Comparison of ENCODE assay signal across 9 cellular contexts in the genomic region with DNA sequence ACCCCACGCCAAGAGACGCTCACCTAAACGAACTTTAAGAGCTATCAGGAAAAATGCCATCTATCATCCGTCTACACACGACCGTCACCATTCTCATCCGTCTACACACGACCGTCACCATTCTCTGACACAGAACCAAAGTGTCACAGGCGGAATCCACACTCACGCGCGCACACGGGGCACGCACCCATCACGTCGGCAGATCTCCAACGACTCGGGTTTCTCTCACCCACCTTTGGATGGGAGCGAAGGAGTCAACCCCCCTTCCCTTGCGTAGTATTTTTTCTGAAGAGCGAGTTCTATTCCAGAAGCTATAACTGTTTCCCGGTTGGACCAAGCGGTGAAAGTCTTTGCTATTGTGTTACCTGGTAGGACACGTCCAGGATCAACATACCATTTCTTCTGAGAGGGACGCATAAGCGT. TPM values are rescaled to one million over a fixed set of nuclear protein-coding genes. Genes with fewer than 3 reads are reported as not detected.
A peak's percentile ranks its signal among the peaks of the same experiment; 100 is the strongest.
DNase-seq lines count a peak whose midpoint lies in the region; ATAC-seq and TF ChIP-seq lines count a peak whose summit lies in the region.
"Had no signal": no experiment of that assay in that cellular context is flagged by ENCODE, and none has a peak within 500 bp of the region (broad histone marks: within the 10 kb centered on the region; RNA-seq: fewer than 3 reads in every experiment).

No MANE protein-coding gene starts in this region.

- H3K4me1 ChIP-seq in BLaER1 (peaks cover 34% of the 10 kb centered on the region), Loucy (ENCODE audit: insufficient read depth, low read length, poor library complexity, severe bottlenecking) (peaks cover 56% of the 10 kb centered on the region), right lobe of liver (peaks cover 0 to 36% (median 17%) of the 10 kb centered on the region in 4 donors), urinary bladder (ENCODE audit: insufficient read depth) (no peaks in the 10 kb centered on the region)

- H3K27me3 Mint-ChIP-seq in glutamatergic neuron (ENCODE audit: unreplicated experiment) = peaks cover 8% of the 10 kb centered on the region
- H3K27me3 Mint-ChIP-seq: memory B cell had no signal

- H3K9me2 ChIP-seq in Loucy (replicated peaks; ENCODE audit: low read depth, low read length) = no peaks in the 10 kb centered on the region

- peaks cover 14% of the 10 kb centered on the region for H3K36me3 Mint-ChIP-seq in glutamatergic neuron (ENCODE audit: unreplicated experiment)

- H3K4me2 ChIP-seq in BLaER1 (peak overlapping the region; percentile 96), Loucy (ENCODE audit: low read depth, low read length, poor library complexity, severe bottlenecking) (peak overlapping the region; percentile 88)

- no peak overlapping the region for H3K27ac Mint-ChIP-seq in glutamatergic neuron (ENCODE audit: unreplicated experiment)
- H3K27ac Mint-ChIP-seq: memory B cell had no signal

- DNase-seq in right lobe of liver (peak in 1 of 3 donors; percentile 52), H4 (ENCODE audit: low spot score) (no peak), glutamatergic neuron (no peak)

- H3K27me3 ChIP-seq in BLaER1 = no peaks in the 10 kb centered on the region
- H3K27me3 ChIP-seq in Loucy (ENCODE audit: insufficient read depth, low read length, poor library complexity, severe bottlenecking) = no peaks in the 10 kb centered on the region
- no peaks in the 10 kb centered on the region for H3K27me3 ChIP-seq in right lobe of liver

- H3K9me3 ChIP-seq in BLaER1 (peaks cover 4% of the 10 kb centered on the region; the same call in 1 of the 2 replicates), Loucy (ENCODE audit: insufficient read depth, low read depth, low read length) (no peaks in the 10 kb centered on the region), right lobe of liver (no peaks in the 10 kb centered on the region)

- peak overlapping the region; percentile 82 for H3K9ac ChIP-seq in BLaER1
- peak overlapping the region; percentile 89 for H3K9ac ChIP-seq in Loucy (ENCODE audit: low read depth, low read length, poor library complexity, severe bottlenecking)

- H3K27ac ChIP-seq in BLaER1 = peak overlapping the region; percentile 68; the same call in 1 of the 2 replicates
- H3K27ac ChIP-seq in angular gyrus (ENCODE audit: low read depth, low read length) = peak overlapping the region; percentile 58
- H3K27ac ChIP-seq in right lobe of liver = peak overlapping the region; percentile 80 to 95 (median 84)
- H3K27ac ChIP-seq in urinary bladder (ENCODE audit: low read depth) = no peak overlapping the region

- no peak overlapping the region for H3K4me3 Mint-ChIP-seq in glutamatergic neuron (ENCODE audit: unreplicated experiment)
- H3K4me3 Mint-ChIP-seq: memory B cell had no signal

- no peak for TF ChIP-seq CTCF in Loucy (conservative IDR thresholded peaks at IDR 0.05; ENCODE audit: low read length)
- no peak for TF ChIP-seq CTCF in right lobe of liver (IDR thresholded peaks at IDR 0.05)
- no peak for TF ChIP-seq CTCF in glutamatergic neuron (IDR thresholded peaks at IDR 0.05; ENCODE audit: partially characterized antibody, unreplicated experiment)

- peak overlapping the region; percentile 78 for H3K4me3 ChIP-seq in BLaER1
- H3K4me3 ChIP-seq in Loucy (ENCODE audit: low read length, poor library complexity, severe bottlenecking) = peak overlapping the region; percentile 94
- peak overlapping the region; percentile 50 to 70 (median 52) for H3K4me3 ChIP-seq in right lobe of liver
- H3K4me3 ChIP-seq in urinary bladder (ENCODE audit: low read depth, low read length) = peak overlapping the region; percentile 46

- peaks cover 59% of the 10 kb centered on the region for H3K79me2 ChIP-seq in Loucy (ENCODE audit: insufficient read depth, low read length)

- intact Hi-C loops in right lobe of liver (cut with DNase I) = no loop called here

- H3K36me3 ChIP-seq in BLaER1 (peaks cover 33% of the 10 kb centered on the region), Loucy (ENCODE audit: insufficient read depth, low read length) (peaks cover 18% of the 10 kb centered on the region), right lobe of liver (peaks cover 0 to 17% (median 4%) of the 10 kb centered on the region in 4 donors), urinary bladder (ENCODE audit: insufficient read depth) (no peaks in the 10 kb centered on the region)

- no peak overlapping the region for H2AFZ ChIP-seq in Loucy (ENCODE audit: low read length)

- H3K9me3 Mint-ChIP-seq in glutamatergic neuron (ENCODE audit: unreplicated experiment) = peaks cover 6% of the 10 kb centered on the region
- H3K9me3 Mint-ChIP-seq: memory B cell had no signal

- ATAC-seq in right lobe of liver (no peak), HG03108 (IDR thresholded peaks at IDR 0.05; ENCODE audit: unreplicated experiment) (no peak)

- TF ChIP-seq POLR2A in right lobe of liver (IDR thresholded peaks at IDR 0.05) = no peak

- no peaks in the 10 kb centered on the region for H3F3A ChIP-seq in Loucy (ENCODE audit: low read depth)

- peaks cover 38% of the 10 kb centered on the region for H3K4me1 Mint-ChIP-seq in glutamatergic neuron (ENCODE audit: low read depth, unreplicated experiment)

- H4K20me1 ChIP-seq in BLaER1 = peaks cover 21% of the 10 kb centered on the region; the same call in 1 of the 2 replicates
- peaks cover 55% of the 10 kb centered on the region for H4K20me1 ChIP-seq in Loucy (ENCODE audit: insufficient read depth, low read length, poor library complexity, severe bottlenecking)

- WGBS in right lobe of liver (ENCODE audit: insufficient coverage, low coverage, low lambda C conversion rate, missing lambda C conversion rate) = under 1% methylated on average over 25 of the region's 27 CpGs
- WGBS in urinary bladder = under 1% methylated on average over 27 of the region's 27 CpGs

RNA-seq across cellular contexts. Expression of gene DUSP10, which starts 0.9 kb away (rescaled TPM):
- 10 to 100 TPM in 5 of 6 experiments, 1 to 10 TPM in 1; 7.7 to 22.3 (median 16.3) TPM for total RNA-seq in right lobe of liver
- total RNA-seq in urinary bladder = 15.6 TPM
- polyA plus RNA-seq in urinary bladder = 5.5 TPM
- total RNA-seq in H4 (2014; rRNA removed; shearing (Covaris generic)) = 17.1 and 19.6 TPM in 2 replicates
- 21.5 TPM for total RNA-seq in glutamatergic neuron (ENCODE audit: unreplicated experiment)
